Comparison of ENCODE assay signal across 1 cellular context in genomic region chr5:154393850-154394249, GRCh38.
TF ChIP-seq lines count a peak whose summit lies in the region.

No MANE protein-coding gene starts in this region.

TF ChIP-seq in A549, 52 proteins besides CTCF, POLR2A, EP300 and RAD21 (continued from another document):
- TF ChIP-seq REST (IDR thresholded peaks at IDR 0.05) (no peak), ZC3H11A (IDR thresholded peaks at IDR 0.05) (no peak), TP53 (CRISPR knock-in tag; IDR thresholded peaks at IDR 0.05) (no peak), FOSB (CRISPR knock-in tag; IDR thresholded peaks at IDR 0.05) (no peak), FOSL2 (IDR thresholded peaks at IDR 0.05) (no peak), FOSL2 (CRISPR knock-in tag; IDR thresholded peaks at IDR 0.05) (no peak), ZFP36 (IDR thresholded peaks at IDR 0.05; ENCODE audit: borderline replicate concordance, partially characterized antibody) (no peak), MYC (IDR thresholded peaks at IDR 0.05; ENCODE audit: borderline replicate concordance, low read length) (no peak), CHD2 (IDR thresholded peaks at IDR 0.05; ENCODE audit: low read length, partially characterized antibody) (no peak), FOXS1 (CRISPR knock-in tag; IDR thresholded peaks at IDR 0.05) (no peak), NPAS2 (CRISPR knock-in tag; IDR thresholded peaks at IDR 0.05; ENCODE audit: borderline replicate concordance) (no peak)
TF ChIP-seq in A549: peak in this region for 0.
